In genomic region chr6:12947191-12947795, GRCh38 we compare ENCODE assay signal across 21 cellular contexts.
DNase-seq lines count a peak whose midpoint lies in the region; ATAC-seq, FAIRE-seq and TF ChIP-seq lines count a peak whose summit lies in the region.
"Had no signal": no experiment of that assay in that cellular context is flagged by ENCODE, and none has a peak within 500 bp of the region (broad histone marks: within the 10 kb centered on the region; RNA-seq: fewer than 3 reads in every experiment).

No MANE protein-coding gene starts in this region.

- H3K4me1 Mint-ChIP-seq in effector memory CD8-positive, alpha-beta T cell (ENCODE audit: low read depth in 2 of 2), result no peaks in the 10 kb centered on the region

- no peaks in the 10 kb centered on the region for H4K20me1 ChIP-seq in smooth muscle cell (ENCODE audit: low read depth)

- DNase-seq in AML-193 (lab: John Stamatoyannopoulos, UW) (peak; percentile 12 to 25), GM12892 (ENCODE audit: insufficient read length) (no peak), NOMO-1 (lab: John Stamatoyannopoulos, UW; ENCODE audit: unreplicated experiment in 2 of 2) (peak; percentile 36 to 69), glomerular endothelial cell (ENCODE audit: extremely low read depth, low read depth, low spot score) (peak; percentile 22), brain microvascular endothelial cell (no peak), NCI-H345 treated with DMSO at 0.1 percent for 48 hours (lab: John Stamatoyannopoulos, UW; ENCODE audit: unreplicated experiment) (no peak), smooth muscle cell (lab: John Stamatoyannopoulos, UW; ENCODE audit: unreplicated experiment) (no peak)
- DNase-seq in effector memory CD8-positive, alpha-beta T cell, result no peak
- DNase-seq: CD8-positive, alpha-beta T cell; DND-41; GM23248; NCI-H1417; NCI-H1930; NCI-H2171 treated with DMSO at 0.1 percent for 48 hours; NCI-H510A treated with DMSO at 0.1 percent for 48 hours; PC-3; SW 1271 had no signal

- ATAC-seq in effector memory CD8-positive, alpha-beta T cell (replicated peaks), result no peak
- ATAC-seq: CD8-positive, alpha-beta T cell; HCT116; PC-3 had no signal

- no peak for TF ChIP-seq POLR2A in GM12892 (IDR thresholded peaks at IDR 0.05; ENCODE audit: low read depth, low read length)

- peak; percentile 9 for FAIRE-seq in GM12892 (lab: Jason Lieb, UNC)
- FAIRE-seq: D721Med had no signal

- no peaks in the 10 kb centered on the region for H3K36me3 Mint-ChIP-seq in effector memory CD8-positive, alpha-beta T cell (ENCODE audit: insufficient read depth)
- H3K36me3 Mint-ChIP-seq: CD8-positive, alpha-beta T cell; IgD-negative memory B cell had no signal

- H3K27me3 Mint-ChIP-seq in effector memory CD8-positive, alpha-beta T cell, result peaks cover 39 to 58% of the 10 kb centered on the region in 2 donors

- H3K4me2 ChIP-seq in smooth muscle cell, result no peak overlapping the region

- H3K9ac ChIP-seq in smooth muscle cell (ENCODE audit: low read depth), result no peak overlapping the region
- H3K9ac ChIP-seq: GM23248 had no signal

- H3K27ac ChIP-seq in brain microvascular endothelial cell (no peak overlapping the region), smooth muscle cell (ENCODE audit: low read depth) (no peak overlapping the region)
- H3K27ac ChIP-seq: GM23248, SJSA1 had no signal

- in situ Hi-C loops in brain microvascular endothelial cell (cut with HindIII; ENCODE audit: low pct_ligation_motif_present, low sequenced_read_pairs), result no loop called here

- no peaks in the 10 kb centered on the region for H3F3A ChIP-seq in smooth muscle cell (ENCODE audit: low read depth)

- H3K79me2 ChIP-seq in smooth muscle cell (ENCODE audit: low read depth), result no peaks in the 10 kb centered on the region

- no peak overlapping the region for H2AFZ ChIP-seq in smooth muscle cell (ENCODE audit: low read depth)
- H2AFZ ChIP-seq: GM23248 had no signal

- H3K36me3 ChIP-seq in brain microvascular endothelial cell (replicated peaks), result no peaks in the 10 kb centered on the region
- H3K36me3 ChIP-seq in smooth muscle cell (ENCODE audit: low read depth), result no peaks in the 10 kb centered on the region
- H3K36me3 ChIP-seq: SJSA1 had no signal

- H3K4me3 Mint-ChIP-seq in effector memory CD8-positive, alpha-beta T cell, result no peak overlapping the region
- H3K4me3 Mint-ChIP-seq: CD8-positive, alpha-beta T cell had no signal

- no peak overlapping the region for H3K27ac Mint-ChIP-seq in effector memory CD8-positive, alpha-beta T cell
- H3K27ac Mint-ChIP-seq: CD8-positive, alpha-beta T cell; IgD-negative memory B cell had no signal

- no peaks in the 10 kb centered on the region for H3K9me3 ChIP-seq in smooth muscle cell (replicated peaks; ENCODE audit: low read depth)
- H3K9me3 ChIP-seq: SJSA1 had no signal

- no peak for TF ChIP-seq CTCF in brain microvascular endothelial cell (IDR thresholded peaks at IDR 0.05; ENCODE audit: low read depth, low read length, missing control alignments)
- no peak for TF ChIP-seq CTCF in smooth muscle cell (IDR thresholded peaks at IDR 0.05; ENCODE audit: borderline replicate concordance, insufficient read depth, poor library complexity, severe bottlenecking)

- WGBS in smooth muscle cell (ENCODE audit: low lambda C conversion rate), result 88% methylated on average over 4 of the region's 4 CpGs

- H3K27me3 ChIP-seq in brain microvascular endothelial cell (replicated peaks) (no peaks in the 10 kb centered on the region), smooth muscle cell (ENCODE audit: low read depth) (no peaks in the 10 kb centered on the region)
- H3K27me3 ChIP-seq: SJSA1 had no signal

- no peaks in the 10 kb centered on the region for H3K9me3 Mint-ChIP-seq in effector memory CD8-positive, alpha-beta T cell
- H3K9me3 Mint-ChIP-seq: CD8-positive, alpha-beta T cell had no signal

- H3K4me3 ChIP-seq in brain microvascular endothelial cell (ENCODE audit: low read depth, low read length) (no peak overlapping the region), smooth muscle cell (no peak overlapping the region)
- H3K4me3 ChIP-seq: GM23248, SJSA1 had no signal

- peaks cover 9% of the 10 kb centered on the region for H3K4me1 ChIP-seq in smooth muscle cell (ENCODE audit: low read depth)
- H3K4me1 ChIP-seq: SJSA1 had no signal

Comparison
In these comparisons a context has a peak if more than half of its experiments do, and no peak if none do; other contexts are left out.
1. DNase-seq: peak in AML-193 (2 of 2), NOMO-1 (2 of 2) and glomerular endothelial cell (single experiment); none in GM12892 (single experiment), brain microvascular endothelial cell (single experiment), effector memory CD8-positive, alpha-beta T cell (0 of 3), NCI-H345 treated with DMSO at 0.1 percent for 48 hours (single experiment) and smooth muscle cell (single experiment).